In the genomic region with DNA sequence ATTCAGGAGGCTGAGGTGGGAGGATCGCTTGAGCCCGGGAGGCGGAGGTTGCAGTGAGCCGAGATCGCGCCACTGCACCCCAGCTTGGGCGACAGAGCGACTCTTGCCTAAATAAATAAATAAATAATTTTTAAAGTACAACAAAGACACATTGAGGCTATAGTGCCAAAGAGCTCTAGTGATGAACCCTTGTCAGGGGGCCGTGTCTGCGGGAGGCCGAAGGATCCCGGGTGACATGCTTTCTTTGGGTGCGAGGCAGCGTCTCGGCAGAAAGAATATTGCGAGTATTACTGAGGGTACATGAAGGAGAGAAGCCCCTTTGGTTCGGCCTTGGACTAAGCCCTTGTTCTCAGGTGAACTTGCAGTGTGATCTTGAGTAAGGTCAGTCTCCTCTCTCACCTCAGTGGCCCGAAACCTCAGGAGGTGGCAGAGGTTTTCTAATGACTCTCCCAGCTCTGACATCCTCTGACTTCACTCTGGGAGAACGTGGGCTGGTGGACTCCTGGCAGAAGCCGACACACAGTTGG, we compare ENCODE assay signal across 8 cellular contexts. TPM values are rescaled to one million over a fixed set of nuclear protein-coding genes. Genes with fewer than 3 reads are reported as not detected.
DNase-seq lines count a peak whose midpoint lies in the region; ATAC-seq, FAIRE-seq and TF ChIP-seq lines count a peak whose summit lies in the region.

No MANE protein-coding gene starts in this region.

- peaks cover 4 to 9% of the 10 kb centered on the region in 2 donors for H3K27me3 Mint-ChIP-seq in CD8-positive, alpha-beta memory T cell

- H3K27ac Mint-ChIP-seq in CD8-positive, alpha-beta memory T cell = peak overlapping the region in 6 of 8 donors; percentile 13 to 82 (median 74)

- H3K36me3 Mint-ChIP-seq in CD8-positive, alpha-beta memory T cell = peaks cover 0 to 4% (median 0%) of the 10 kb centered on the region in 3 donors

- H3K36me3 ChIP-seq in CD8-positive, alpha-beta memory T cell (ENCODE audit: insufficient read depth, low read length) = no peaks in the 10 kb centered on the region
- H3K36me3 ChIP-seq in OCI-LY3 (replicated peaks; ENCODE audit: low read depth, low read length) (no peaks in the 10 kb centered on the region), endothelial cell of umbilical vein (ENCODE audit: control insufficient read depth in 2 of 2, extremely low read depth in 1 of 2, insufficient read depth in 2 of 2, low read length in 2 of 2) (no peaks in the 10 kb centered on the region), neutrophil (no peaks in the 10 kb centered on the region)

- DNase-seq in CD8-positive, alpha-beta memory T cell = peak in 1 of 5 donors; percentile 2
- DNase-seq in endothelial cell of umbilical vein (ENCODE audit: low read depth, low spot score) (no peak), superior temporal gyrus (ENCODE audit: extremely low spot score) (no peak)

- H3K9me3 Mint-ChIP-seq in CD8-positive, alpha-beta memory T cell = no peaks in the 10 kb centered on the region

- no peaks in the 10 kb centered on the region for H3K9me3 ChIP-seq in CD8-positive, alpha-beta memory T cell (ENCODE audit: low read length)
- no peaks in the 10 kb centered on the region for H3K9me3 ChIP-seq in OCI-LY3 (ENCODE audit: insufficient read depth, low read length)
- H3K9me3 ChIP-seq in endothelial cell of umbilical vein (replicated peaks; ENCODE audit: control insufficient read depth, insufficient read depth, low read length) = no peaks in the 10 kb centered on the region
- no peaks in the 10 kb centered on the region for H3K9me3 ChIP-seq in neutrophil

- H3K9ac ChIP-seq in OCI-LY3 (ENCODE audit: low read length) (peak overlapping the region; percentile 39; the same call in 1 of the 2 replicates), endothelial cell of umbilical vein (replicated peaks; ENCODE audit: extremely low read depth, insufficient read depth, low read length) (peak overlapping the region; percentile 83)

- CTCF ChIA-PET in CD8-positive, alpha-beta memory T cell (lab: Charles Lee) = interaction anchor here (1.2 to 3.0 kb wide), 2 partner anchors 13 to 29 kb away, joined by 5 to 14 read pairs; no protein-coding TSS in a partner anchor
- CTCF ChIA-PET in endothelial cell of umbilical vein (lab: Charles Lee) = interaction anchor here (1.2 to 2.2 kb wide), 6 partner anchors 13 to 91 kb away, joined by 3 to 10 read pairs (median 3); no protein-coding TSS in a partner anchor

- peaks cover 12% of the 10 kb centered on the region for H3K79me2 ChIP-seq in OCI-LY3 (ENCODE audit: low read length)
- H3K79me2 ChIP-seq in endothelial cell of umbilical vein (ENCODE audit: control insufficient read depth, insufficient read depth, low read length) = peaks cover 30% of the 10 kb centered on the region

- POLR2A ChIA-PET in CD8-positive, alpha-beta memory T cell (lab: Charles Lee) = interaction anchor here (0.8 kb wide), 1 partner anchor 44 kb away, joined by 4 read pairs; no protein-coding TSS in a partner anchor
- POLR2A ChIA-PET in endothelial cell of umbilical vein (lab: Charles Lee) = no interaction called here

- H3K27me3 ChIP-seq in CD8-positive, alpha-beta memory T cell (ENCODE audit: insufficient read depth, low read length, poor library complexity, severe bottlenecking) = no peaks in the 10 kb centered on the region
- H3K27me3 ChIP-seq in OCI-LY3 (ENCODE audit: low read depth, low read length) = peaks cover 10% of the 10 kb centered on the region
- H3K27me3 ChIP-seq in endothelial cell of umbilical vein (ENCODE audit: control insufficient read depth in 2 of 2, insufficient read depth in 2 of 2, low read length in 2 of 2) = no peaks in the 10 kb centered on the region
- peaks cover 69% of the 10 kb centered on the region for H3K27me3 ChIP-seq in neutrophil

- peaks cover 31 to 42% (median 38%) of the 10 kb centered on the region in 3 donors for H3K4me1 Mint-ChIP-seq in CD8-positive, alpha-beta memory T cell

- intact Hi-C loops in endothelial cell of umbilical vein (cut with micrococcal nuclease) = no loop called here

- ATAC-seq in GM21619 (IDR thresholded peaks at IDR 0.05; ENCODE audit: unreplicated experiment) = no peak
- ATAC-seq in GM19324 (IDR thresholded peaks at IDR 0.05; ENCODE audit: low FRiP score, unreplicated experiment) = no peak
- no peak for ATAC-seq in GM18873 (IDR thresholded peaks at IDR 0.05; ENCODE audit: low FRiP score, unreplicated experiment)

- H3K4me1 ChIP-seq in CD8-positive, alpha-beta memory T cell (ENCODE audit: insufficient read depth, low read length) = peaks cover 19% of the 10 kb centered on the region
- H3K4me1 ChIP-seq in OCI-LY3 (ENCODE audit: low read length) = peaks cover 3% of the 10 kb centered on the region; the same call in 1 of the 2 replicates
- peaks cover 28% of the 10 kb centered on the region for H3K4me1 ChIP-seq in endothelial cell of umbilical vein (ENCODE audit: control insufficient read depth, extremely low read depth, insufficient read depth, low read length)
- peaks cover 7 to 15% of the 10 kb centered on the region in 2 experiments for H3K4me1 ChIP-seq in neutrophil (ENCODE audit: control insufficient read depth in 1 of 2, insufficient read depth in 1 of 2, low read depth in 1 of 2, low read length in 1 of 2)

- H3K27ac ChIP-seq in CD8-positive, alpha-beta memory T cell (ENCODE audit: low read depth, low read length) = no peak overlapping the region
- H3K27ac ChIP-seq in OCI-LY3 (ENCODE audit: low read length) = no peak overlapping the region
- H3K27ac ChIP-seq in endothelial cell of umbilical vein (ENCODE audit: insufficient read depth, low read depth, low read length) = peak overlapping the region; percentile 72
- no peak overlapping the region for H3K27ac ChIP-seq in neutrophil

- H2AFZ ChIP-seq in OCI-LY3 (ENCODE audit: low read depth, low read length) = peak overlapping the region; percentile 96
- peak overlapping the region; percentile 95 for H2AFZ ChIP-seq in endothelial cell of umbilical vein (ENCODE audit: low read depth, low read length)

- no peaks in the 10 kb centered on the region for H3K9me1 ChIP-seq in endothelial cell of umbilical vein (replicated peaks; ENCODE audit: control insufficient read depth, extremely low read depth, insufficient read depth, low read length)

- H4K20me1 ChIP-seq in OCI-LY3 (ENCODE audit: insufficient read depth, low read length) (no peaks in the 10 kb centered on the region), endothelial cell of umbilical vein (replicated peaks; ENCODE audit: control insufficient read depth, extremely low read depth, insufficient read depth, low read length) (no peaks in the 10 kb centered on the region)

- H3K4me2 ChIP-seq in OCI-LY3 (ENCODE audit: low read length) (peak overlapping the region; percentile 100), endothelial cell of umbilical vein (ENCODE audit: insufficient read depth, low read length) (peak overlapping the region; percentile 78)

- H3K4me3 Mint-ChIP-seq in CD8-positive, alpha-beta memory T cell = peak overlapping the region; percentile 84 to 95 (median 87)

- dilution Hi-C loops in endothelial cell of umbilical vein (cut with MboI; ENCODE audit: extremely low pct_ligation_motif_present, low sequenced_read_pairs) = no loop called here

- TF ChIP-seq CTCF in OCI-LY3 (IDR thresholded peaks at IDR 0.05; ENCODE audit: low read depth, low read length) (no peak), endothelial cell of umbilical vein (IDR thresholded peaks at IDR 0.05; ENCODE audit: extremely low read depth in 1 of 2, insufficient read depth in 1 of 2, low read depth in 1 of 2, low read length in 2 of 2) (no peak), neutrophil (IDR thresholded peaks at IDR 0.05) (no peak)

- BruUV-seq in endothelial cell of umbilical vein (replicated peaks; lab: Mats Ljungman, UMichigan) = no TSS peak

- FAIRE-seq in endothelial cell of umbilical vein (lab: Jason Lieb, UNC) = no peak

- TF ChIP-seq POLR2A in endothelial cell of umbilical vein (IDR thresholded peaks at IDR 0.05; ENCODE audit: low read depth, low read length) = no peak

- peak overlapping the region; percentile 68 for H3K4me3 ChIP-seq in CD8-positive, alpha-beta memory T cell (ENCODE audit: low read length)
- peak overlapping the region; percentile 94 for H3K4me3 ChIP-seq in OCI-LY3 (ENCODE audit: low read length)
- H3K4me3 ChIP-seq in endothelial cell of umbilical vein (replicated peaks in 1 of 3; ENCODE audit: insufficient read depth in 1 of 3, low read depth in 1 of 3, low read length in 3 of 3) = peak overlapping the region; percentile 76 to 89 (median 81)
- H3K4me3 ChIP-seq in neutrophil (ENCODE audit: low read depth in 1 of 2, low read length in 1 of 2) = peak overlapping the region; percentile 54 to 81

TF ChIP-seq in endothelial cell of umbilical vein, 7 proteins besides CTCF, POLR2A, EP300 and RAD21:
- TF ChIP-seq, protein P1, sequence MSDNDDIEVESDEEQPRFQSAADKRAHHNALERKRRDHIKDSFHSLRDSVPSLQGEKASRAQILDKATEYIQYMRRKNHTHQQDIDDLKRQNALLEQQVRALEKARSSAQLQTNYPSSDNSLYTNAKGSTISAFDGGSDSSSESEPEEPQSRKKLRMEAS (IDR thresholded peaks at IDR 0.05; ENCODE audit: insufficient read depth, insufficient read length) = no peak
- TF ChIP-seq POLR2AphosphoS5 (IDR thresholded peaks at IDR 0.05; ENCODE audit: insufficient read depth, low read depth, low read length) (no peak), GATA2 (IDR thresholded peaks at IDR 0.05; ENCODE audit: insufficient read depth, insufficient read length, low read depth, low read length) (no peak), MYC (IDR thresholded peaks at IDR 0.05; ENCODE audit: low read depth, low read length) (no peak), JUN (IDR thresholded peaks at IDR 0.05; ENCODE audit: borderline replicate concordance, insufficient read depth, insufficient read length, low read depth) (no peak), EZH2 (IDR thresholded peaks at IDR 0.05; ENCODE audit: borderline replicate concordance, low read depth, low read length, severe bottlenecking) (no peak), FOS (IDR thresholded peaks at IDR 0.05; ENCODE audit: borderline replicate concordance, insufficient read depth, low read length) (no peak)
TF ChIP-seq in endothelial cell of umbilical vein: peak in this region for 0.

RNA-seq across cellular contexts. Expression of a gene that starts 0.4 kb away (rescaled TPM):
- 1 to 10 TPM; 3.7 to 4.3 TPM for total RNA-seq in CD8-positive, alpha-beta memory T cell
- polyA plus RNA-seq in CD8-positive, alpha-beta memory T cell = 15.0 TPM
- total RNA-seq in endothelial cell of umbilical vein = 14.1 and 14.5 TPM in 2 replicates
- polyA plus RNA-seq in endothelial cell of umbilical vein = 12.0 and 12.4 TPM in 2 replicates
- 13.7 and 15.4 TPM in 2 replicates for polyA plus RNA-seq in endothelial cell of umbilical vein (2011; cell fraction: cytosol; rRNA removed)
- 12.5 and 15.5 TPM in 2 replicates for polyA plus RNA-seq in endothelial cell of umbilical vein (2011; cell fraction: nucleus; rRNA removed)
- polyA plus RNA-seq in endothelial cell of umbilical vein (2012) = 22.2 and 22.3 TPM in 2 replicates
- polyA minus RNA-seq in endothelial cell of umbilical vein = 17.2 and 19.1 TPM in 2 replicates
- 0.31 TPM for polyA minus RNA-seq in endothelial cell of umbilical vein (2011; cell fraction: cytosol; rRNA and poly(A)+ RNA removed)
- 7.3 and 9.6 TPM in 2 replicates for polyA minus RNA-seq in endothelial cell of umbilical vein (2011; cell fraction: nucleus; rRNA and poly(A)+ RNA removed)
